8 cellular contexts compared by ENCODE assay signal in genomic region chr17:1259910-1260389, GRCh38. TPM values are rescaled to one million over a fixed set of nuclear protein-coding genes. Genes with fewer than 3 reads are reported as not detected.
DNase-seq lines count a peak whose midpoint lies in the region; ATAC-seq and TF ChIP-seq lines count a peak whose summit lies in the region.

No MANE protein-coding gene starts in this region.

- H3K27me3 Mint-ChIP-seq in GM23338 (ENCODE audit: insufficient read depth, low read depth, poor library complexity): peaks cover 38% of the 10 kb centered on the region

- peaks cover 35% of the 10 kb centered on the region for H3K27me3 ChIP-seq in GM23338 (ENCODE audit: insufficient read depth)
- no peaks in the 10 kb centered on the region for H3K27me3 ChIP-seq in rectal smooth muscle tissue (ENCODE audit: control insufficient read depth, insufficient read depth, low read length)

- peak overlapping the region; percentile 78 for H3K4me3 Mint-ChIP-seq in GM23338

- H3K36me3 ChIP-seq in GM23338 (ENCODE audit: insufficient read depth) (no peaks in the 10 kb centered on the region), SK-N-MC (ENCODE audit: insufficient read depth, low read length) (no peaks in the 10 kb centered on the region), rectal smooth muscle tissue (ENCODE audit: control insufficient read depth, insufficient read depth, low read length) (no peaks in the 10 kb centered on the region)

- no peaks in the 10 kb centered on the region for H4K20me1 ChIP-seq in GM23338 (replicated peaks; ENCODE audit: insufficient read depth)

- H3K9ac ChIP-seq in SK-N-MC (ENCODE audit: insufficient read length) (peak overlapping the region; percentile 45), rectal smooth muscle tissue (ENCODE audit: low read length) (no peak overlapping the region)

- DNase-seq in GM23338 (ENCODE audit: low spot score): no peak
- no peak for DNase-seq in SK-N-MC (ENCODE audit: low read depth, low spot score)
- peak; percentile 26 for DNase-seq in fibroblast of the aortic adventitia (ENCODE audit: low read depth)
- DNase-seq in COR-L47 (lab: John Stamatoyannopoulos, UW): no peak
- no peak for DNase-seq in GF-D8 (lab: John Stamatoyannopoulos, UW)

- no peaks in the 10 kb centered on the region; the same call in 2 of the 3 replicates for H3K36me3 Mint-ChIP-seq in GM23338 (ENCODE audit: low read depth)

- H3K4me3 ChIP-seq in GM23338 (peak overlapping the region; percentile 76), SK-N-MC (peak overlapping the region; percentile 80), fibroblast of the aortic adventitia (ENCODE audit: low read depth, low read length) (peak overlapping the region; percentile 61), rectal smooth muscle tissue (ENCODE audit: low read length) (peak overlapping the region; percentile 69)

- H3K79me2 ChIP-seq in GM23338 (replicated peaks; ENCODE audit: insufficient read depth): no peaks in the 10 kb centered on the region

- H3F3A ChIP-seq in GM23338 (replicated peaks; ENCODE audit: low read depth): no peaks in the 10 kb centered on the region

- H3K27ac ChIP-seq in GM23338 (ENCODE audit: low read depth) (no peak overlapping the region), SK-N-MC (no peak overlapping the region), rectal smooth muscle tissue (ENCODE audit: low read depth, low read length) (no peak overlapping the region)

- peak overlapping the region; percentile 92 for H3K4me2 ChIP-seq in GM23338

- no peak overlapping the region for H3K27ac Mint-ChIP-seq in GM23338

- peaks cover 4% of the 10 kb centered on the region; the same call in 2 of the 3 replicates for H3K9me3 Mint-ChIP-seq in GM23338

- ATAC-seq in GM23338 (peak; percentile 14), GM18870 (IDR thresholded peaks at IDR 0.05; ENCODE audit: unreplicated experiment) (no peak), esophagus mucosa (no peak)

- no peaks in the 10 kb centered on the region for H3K9me3 ChIP-seq in SK-N-MC (ENCODE audit: low read depth, low read length)

- peaks cover 11% of the 10 kb centered on the region for H3K4me1 Mint-ChIP-seq in GM23338

- no peak for TF ChIP-seq CTCF in GM23338 (conservative IDR thresholded peaks at IDR 0.05; ENCODE audit: low read depth in 2 of 2)
- TF ChIP-seq CTCF in fibroblast of the aortic adventitia (IDR thresholded peaks at IDR 0.05; ENCODE audit: insufficient read depth, low read length): no peak

- H3K4me1 ChIP-seq in GM23338 (ENCODE audit: insufficient read depth): no peaks in the 10 kb centered on the region
- no peaks in the 10 kb centered on the region for H3K4me1 ChIP-seq in rectal smooth muscle tissue (ENCODE audit: control insufficient read depth, insufficient read depth, low read length)

- peak overlapping the region; percentile 100; the same call in 1 of the 2 replicates for H2AFZ ChIP-seq in GM23338

- H3K9me2 ChIP-seq in GM23338 (ENCODE audit: insufficient read depth): no peaks in the 10 kb centered on the region

TF ChIP-seq in GM23338, 12 proteins besides CTCF, POLR2A, EP300 and RAD21:
- peak; percentile 22 for TF ChIP-seq EZH2 (IDR thresholded peaks at IDR 0.05; ENCODE audit: low read depth, unreplicated experiment)
- TF ChIP-seq EZH2phosphoT487 (IDR thresholded peaks at IDR 0.05; ENCODE audit: unreplicated experiment): no peak
- no peak for TF ChIP-seq ZNF114 (CRISPR knock-in tag; IDR thresholded peaks at IDR 0.05)
- no peak for TF ChIP-seq ZNF331 (CRISPR knock-in tag; IDR thresholded peaks at IDR 0.05; ENCODE audit: low read depth)
- TF ChIP-seq REST (IDR thresholded peaks at IDR 0.05; ENCODE audit: unreplicated experiment): no peak
TF ChIP-seq in GM23338: peak in this region for 1.

RNA-seq across cellular contexts. Expression of gene BHLHA9, which starts 10.3 kb away (rescaled TPM):
- total RNA-seq in GM23338 (2014; rRNA removed; shearing (Covaris generic)): 2.3 TPM in 1 of 2 replicates, not detected in the other
- polyA plus RNA-seq in GM23338 (2016; fragmentation: Nextera tagmentation; extraction: Ambion mirVana): 0.39 and 1.1 TPM in 2 replicates
- total RNA-seq in fibroblast of the aortic adventitia (ENCODE audit: low replicate concordance) (not detected in 2 replicates), esophagus mucosa (not detected)

RNA-seq across cellular contexts. Expression of gene TRARG1, which starts 19.5 kb away (rescaled TPM):
- total RNA-seq in GM23338 (2014; rRNA removed; shearing (Covaris generic)): 0.12 TPM in 1 of 2 replicates, not detected in the other
- polyA plus RNA-seq in GM23338 (2016; fragmentation: Nextera tagmentation; extraction: Ambion mirVana): not detected in 2 replicates
- total RNA-seq in fibroblast of the aortic adventitia (ENCODE audit: low replicate concordance) (not detected in 2 replicates), esophagus mucosa (not detected)
